In the genomic region with DNA sequence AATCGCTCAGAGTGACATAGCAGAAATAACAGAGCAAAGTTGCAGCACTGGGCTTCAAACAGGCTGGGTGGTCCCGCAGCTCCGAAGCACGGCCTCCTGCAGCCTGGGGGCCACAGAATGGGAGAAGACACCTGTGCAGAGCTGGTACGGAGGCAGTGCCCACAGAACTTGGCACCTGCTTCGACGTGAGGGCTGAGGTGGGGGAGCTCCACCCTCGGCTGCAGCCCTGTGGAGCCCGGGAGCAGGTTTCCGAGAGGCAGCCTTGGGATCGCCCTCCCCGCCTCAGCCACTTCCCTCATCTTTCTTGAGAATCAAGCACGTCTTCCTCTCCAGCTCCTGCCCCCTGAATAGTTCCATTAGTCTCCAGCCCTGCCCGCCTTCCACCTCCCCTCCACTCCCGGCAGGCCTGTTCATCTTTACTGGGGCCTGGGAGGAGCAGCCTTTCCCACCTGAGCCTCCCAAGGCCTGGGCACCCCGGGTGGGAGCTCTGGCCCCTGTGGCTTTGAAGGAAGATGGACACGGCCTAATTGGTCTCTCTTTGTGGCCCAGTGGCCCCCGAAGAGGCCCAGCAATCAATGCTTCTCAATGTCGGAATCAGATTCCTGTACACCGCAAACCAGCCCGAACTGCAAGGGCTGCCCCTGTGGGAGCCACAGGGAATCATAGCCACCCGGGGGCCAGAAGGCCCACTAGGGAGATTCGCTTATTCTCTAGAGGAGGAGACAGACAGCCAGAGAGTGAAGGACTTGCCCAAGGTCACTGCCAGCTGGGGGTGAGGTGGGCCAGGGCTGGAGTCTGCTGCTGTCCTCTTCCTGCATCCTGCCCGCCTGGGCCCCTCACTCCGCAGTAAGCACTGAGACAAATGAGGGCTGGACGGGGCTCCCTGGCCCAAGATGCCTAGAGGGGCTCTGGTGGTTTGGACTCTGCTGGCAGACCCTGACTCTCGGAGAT, we compare ENCODE assay signal across 19 cellular contexts. TPM values are rescaled to one million over a fixed set of nuclear protein-coding genes. Genes with fewer than 3 reads are reported as not detected.
DNase-seq lines count a peak whose midpoint lies in the region; ATAC-seq, FAIRE-seq and TF ChIP-seq lines count a peak whose summit lies in the region.
"Had no signal": no experiment of that assay in that cellular context is flagged by ENCODE, and none has a peak within 500 bp of the region (broad histone marks: within the 10 kb centered on the region; RNA-seq: fewer than 3 reads in every experiment).

No MANE protein-coding gene starts in this region.

- H3K27me3 ChIP-seq in heart right ventricle (peaks cover 0 to 5% (median 0%) of the 10 kb centered on the region in 7 donors), H1 (replicated peaks in 1 of 4; ENCODE audit: control insufficient read depth in 3 of 4, extremely low read depth in 1 of 4, insufficient read depth in 3 of 4, low read length in 3 of 4) (no peaks in the 10 kb centered on the region), neuronal stem cell (ENCODE audit: control insufficient read depth in 3 of 3, insufficient read depth in 3 of 3, low read depth in 1 of 3, low read length in 3 of 3) (peaks cover 0 to 44% (median 0%) of the 10 kb centered on the region in 3 experiments), tibial nerve (no peaks in the 10 kb centered on the region)

- TF ChIP-seq CTCF in heart right ventricle (IDR thresholded peaks at IDR 0.05), result no peak
- no peak for TF ChIP-seq CTCF in H1 (IDR thresholded peaks at IDR 0.05; ENCODE audit: control extremely low read depth in 1 of 3, insufficient read depth in 1 of 3, low read depth in 1 of 3, low read length in 3 of 3)
- no peak for TF ChIP-seq CTCF in tibial nerve (IDR thresholded peaks at IDR 0.05)

- H3K56ac ChIP-seq in H1 (replicated peaks; ENCODE audit: insufficient read length, low read depth, low read length), result no peak overlapping the region

- no peak for TF ChIP-seq POLR2A in H1 (IDR thresholded peaks at IDR 0.05; ENCODE audit: control extremely low read depth in 1 of 2, low read depth in 2 of 2, low read length in 2 of 2)
- TF ChIP-seq POLR2A in tibial nerve (IDR thresholded peaks at IDR 0.05), result no peak

- TF ChIP-seq EP300 in H1 (IDR thresholded peaks at IDR 0.05; ENCODE audit: borderline replicate concordance in 1 of 2, low read depth in 2 of 2, low read length in 2 of 2), result no peak
- no peak for TF ChIP-seq EP300 in tibial nerve (IDR thresholded peaks at IDR 0.05)

- H4K8ac ChIP-seq in H1 (ENCODE audit: extremely low read depth, insufficient read depth, low read length) (no peak overlapping the region), neuronal stem cell (ENCODE audit: low read depth, low read length) (no peak overlapping the region)

- H3K4me3 ChIP-seq in heart right ventricle (no peak overlapping the region), H1 (ENCODE audit: extremely low read depth in 1 of 4, insufficient read depth in 2 of 4, low read depth in 3 of 4, low read length in 4 of 4) (no peak overlapping the region), neuronal stem cell (ENCODE audit: low read length in 2 of 2) (no peak overlapping the region), tibial nerve (no peak overlapping the region)

- DNase-seq in cardiac septum (ENCODE audit: low spot score) (peak; percentile 73), heart right ventricle (no peak), H1 (ENCODE audit: low read depth in 1 of 2, low spot score in 2 of 2) (no peak), neuronal stem cell (ENCODE audit: low spot score) (no peak), tibial nerve (ENCODE audit: low spot score in 2 of 2) (no peak), NOMO-1 treated with DMSO at 0.1 percent for 48 hours (lab: John Stamatoyannopoulos, UW; ENCODE audit: unreplicated experiment) (no peak), nucleus accumbens (lab: John Stamatoyannopoulos, UW) (no peak)
- DNase-seq: AML-193; CD4-positive, alpha-beta memory T cell; DMS79 treated with DMSO at 0.1 percent for 48 hours; KG1; NCI-H1048; NCI-H226; NCI-H526; OCI-M1 had no signal

- H3K79me2 ChIP-seq in H1 (ENCODE audit: control insufficient read depth in 1 of 2, insufficient read depth in 2 of 2, low read length in 2 of 2), result no peaks in the 10 kb centered on the region

- H2BK20ac ChIP-seq in H1 (ENCODE audit: low read length), result no peak overlapping the region

- no peak overlapping the region for H3K23ac ChIP-seq in H1 (ENCODE audit: insufficient read length)
- H3K23ac ChIP-seq in neuronal stem cell (ENCODE audit: low read depth, low read length, poor library complexity), result no peak overlapping the region

- no peak for TF ChIP-seq RAD21 in H1 (IDR thresholded peaks at IDR 0.05 in 1 of 2, conservative IDR thresholded peaks at IDR 0.05 in 1 of 2; ENCODE audit: low read depth in 2 of 2, low read length in 2 of 2)

- no peak for ATAC-seq in heart right ventricle
- ATAC-seq: HCT116 had no signal

- 86% methylated on average over 27 of the region's 27 CpGs for WGBS in heart right ventricle, 2 donors
- WGBS in H1 (ENCODE audit: extremely low coverage in 1 of 2, insufficient coverage in 1 of 2, insufficient read length in 1 of 2, insufficient replicate concordance in 2 of 2, low coverage in 1 of 2, low lambda C conversion rate in 2 of 2, missing lambda C conversion rate in 1 of 2), 2 experiments, result 84% methylated on average over 27 of the region's 27 CpGs; no CpG with 5 or more reads in 1 of the 2 experiments
- no CpG with 5 or more reads among the region's 27 CpGs for WGBS in neuronal stem cell (ENCODE audit: extremely low coverage in 2 of 2, insufficient read length in 2 of 2, insufficient replicate concordance in 1 of 2), 2 donors
- 77 to 78% methylated on average over 22 to 24 of the region's 27 CpGs for WGBS in tibial nerve, 2 donors

- H3K4me1 ChIP-seq in heart right ventricle (peaks cover 0 to 24% (median 11%) of the 10 kb centered on the region in 9 donors), H1 (replicated peaks in 1 of 4; ENCODE audit: control insufficient read depth in 3 of 4, insufficient read depth in 4 of 4, low read length in 3 of 4) (no peaks in the 10 kb centered on the region; a peak in 1 of 7 replicates), neuronal stem cell (ENCODE audit: control insufficient read depth in 2 of 2, insufficient read depth in 1 of 2, low read depth in 1 of 2, low read length in 2 of 2) (peaks cover 0 to 4% of the 10 kb centered on the region in 2 donors), tibial nerve (peaks cover 0 to 5% (median 0%) of the 10 kb centered on the region in 4 donors)

- H2BK5ac ChIP-seq in H1 (ENCODE audit: low read depth, low read length) (no peak overlapping the region), neuronal stem cell (ENCODE audit: low read length) (no peak overlapping the region)

- CTCF ChIA-PET in H1 (lab: Charles Lee; ENCODE audit: partially characterized antibody), result interaction anchor here (0.6 to 13.3 kb wide), 11 partner anchors 12 to 380 kb away, joined by 3 to 237 read pairs (median 17); no protein-coding TSS in a partner anchor

- H3K27ac ChIP-seq in heart right ventricle, result no peak overlapping the region
- no peak overlapping the region for H3K27ac ChIP-seq in H1 (ENCODE audit: low read depth, low read length)
- H3K27ac ChIP-seq in neuronal stem cell (replicated peaks; ENCODE audit: low read length), result no peak overlapping the region
- H3K27ac ChIP-seq in tibial nerve, result no peak overlapping the region

- POLR2A ChIA-PET in H1 (lab: Charles Lee; ENCODE audit: partially characterized antibody), result interaction anchor here (0.9 kb wide), 1 partner anchor 159 kb away, joined by 3 read pairs; no protein-coding TSS in a partner anchor

- no peaks in the 10 kb centered on the region for H3K9me3 ChIP-seq in heart right ventricle
- no peaks in the 10 kb centered on the region for H3K9me3 ChIP-seq in H1 (ENCODE audit: insufficient read depth in 2 of 2, low read depth in 1 of 2, low read length in 1 of 2)
- H3K9me3 ChIP-seq in neuronal stem cell (replicated peaks in 1 of 2; ENCODE audit: control insufficient read depth in 2 of 2, insufficient read depth in 1 of 2, low read depth in 1 of 2, low read length in 2 of 2), result no peaks in the 10 kb centered on the region
- H3K9me3 ChIP-seq in tibial nerve, result no peaks in the 10 kb centered on the region

- H4K91ac ChIP-seq in H1 (replicated peaks; ENCODE audit: insufficient read length, low read length) (no peak overlapping the region), neuronal stem cell (ENCODE audit: low read depth, low read length, poor library complexity) (no peak overlapping the region)

- H2AK5ac ChIP-seq in H1 (ENCODE audit: low read depth, low read length) (no peak overlapping the region), neuronal stem cell (ENCODE audit: low read depth, low read length) (no peak overlapping the region)

- H3K4ac ChIP-seq in H1 (replicated peaks; ENCODE audit: insufficient read length, low read depth, low read length), result no peak overlapping the region
- H3K4ac ChIP-seq in neuronal stem cell (ENCODE audit: low read length), result no peak overlapping the region

- H3K79me1 ChIP-seq in H1 (ENCODE audit: low read depth, low read length) (no peaks in the 10 kb centered on the region), neuronal stem cell (ENCODE audit: low read depth, low read length) (no peaks in the 10 kb centered on the region)

- H2AFZ ChIP-seq in H1 (ENCODE audit: low read length) (no peak overlapping the region), neuronal stem cell (ENCODE audit: low read length) (no peak overlapping the region)

- H3K18ac ChIP-seq in H1 (ENCODE audit: extremely low read depth, low read length) (no peak overlapping the region), neuronal stem cell (ENCODE audit: low read length) (peak overlapping the region; percentile 11)

- H4K20me1 ChIP-seq in H1 (replicated peaks in 1 of 2; ENCODE audit: control insufficient read depth in 1 of 2, insufficient read depth in 2 of 2, low read length in 2 of 2), result no peaks in the 10 kb centered on the region

- H2BK120ac ChIP-seq in H1 (replicated peaks; ENCODE audit: low read depth, low read length), result no peak overlapping the region
- no peak overlapping the region for H2BK120ac ChIP-seq in neuronal stem cell (ENCODE audit: low read depth, low read length)

- peak overlapping the region; percentile 50; the same call in 1 of the 2 replicates for H2BK12ac ChIP-seq in H1 (ENCODE audit: low read depth, low read length)
- no peak overlapping the region for H2BK12ac ChIP-seq in neuronal stem cell (ENCODE audit: low read length)

- no peak overlapping the region for H3K4me2 ChIP-seq in H1 (ENCODE audit: insufficient read depth in 1 of 2, low read depth in 2 of 2, low read length in 2 of 2)
- H3K4me2 ChIP-seq in neuronal stem cell (ENCODE audit: insufficient read depth, low read length, poor library complexity, severe bottlenecking), result no peak overlapping the region

- intact Hi-C loops in cardiac septum (cut with DNase I), result loop anchor here (2.0 kb wide), 1 partner anchor 379 kb away; no protein-coding TSS in a partner anchor
- intact Hi-C loops in heart right ventricle (cut with DNase I), result loop anchor here in 4 of 10 donors (5.0 kb wide), 3 partner anchors 302 to 382 kb away; no protein-coding TSS in a partner anchor

- peaks cover 5% of the 10 kb centered on the region; the same call in 1 of the 2 replicates for H3K23me2 ChIP-seq in H1 (ENCODE audit: low read depth, low read length)

- no peak overlapping the region for H3K9ac ChIP-seq in H1 (replicated peaks in 1 of 4; ENCODE audit: extremely low read depth in 1 of 4, low read depth in 3 of 4, low read length in 3 of 4)
- H3K9ac ChIP-seq in neuronal stem cell (ENCODE audit: low read depth, low read length, poor library complexity), result no peak overlapping the region

- no peak overlapping the region for H4K5ac ChIP-seq in H1 (ENCODE audit: insufficient read length, low read depth, low read length)

- H2BK15ac ChIP-seq in H1 (ENCODE audit: low read length), result no peak overlapping the region
- no peak overlapping the region for H2BK15ac ChIP-seq in neuronal stem cell (ENCODE audit: low read length)

- no peak for FAIRE-seq in H1 (lab: Jason Lieb, UNC)
- FAIRE-seq: D721Med, G401.6, GM12891 had no signal

- no peak overlapping the region for H3K14ac ChIP-seq in H1 (ENCODE audit: insufficient read length)
- H3K14ac ChIP-seq in neuronal stem cell (ENCODE audit: low read length), result no peak overlapping the region

- H3K36me3 ChIP-seq in heart right ventricle, result no peaks in the 10 kb centered on the region
- no peaks in the 10 kb centered on the region for H3K36me3 ChIP-seq in H1 (ENCODE audit: control insufficient read depth in 2 of 4, insufficient read depth in 4 of 4, low read length in 3 of 4)
- no peaks in the 10 kb centered on the region for H3K36me3 ChIP-seq in neuronal stem cell (replicated peaks in 1 of 2; ENCODE audit: control insufficient read depth in 2 of 2, insufficient read depth in 2 of 2, low read length in 2 of 2)
- no peaks in the 10 kb centered on the region for H3K36me3 ChIP-seq in tibial nerve

RNA-seq across cellular contexts. Expression of gene PCBD1, which starts 17.0 kb away (rescaled TPM):
- total RNA-seq in cardiac septum (121 TPM), heart right ventricle (100 to 1,000 TPM; 122 to 179 (median 144) TPM), tibial nerve (10 to 100 TPM; 32.2 to 57.7 (median 39.1) TPM)
- polyA plus RNA-seq in heart right ventricle (100 to 1,000 TPM; 116 to 118 TPM), H1 (2011; rRNA removed) (55.0 and 72.4 TPM in 2 replicates)
- total RNA-seq in H1 (2021; fragmentation: NEBNext Ultra II Directional; extraction: Animal tissue kit (Norgen Biotek cat#: 25700)), result 46.5 and 46.9 TPM in 2 replicates
- 52.7 TPM for polyA plus RNA-seq in H1 (2011; cell fraction: cytosol; rRNA removed)
- 43.9 TPM for polyA plus RNA-seq in H1 (2011; cell fraction: nucleus; rRNA removed)
- polyA plus RNA-seq in H1 (2012, experiment 1 of 2), result 44.8 to 52.0 TPM (median 46.3 TPM) in 4 replicates
- polyA plus RNA-seq in H1 (2012, experiment 2 of 2), result 70.6 TPM
- polyA plus RNA-seq in H1 (2013, experiment 1 of 2), result 64.5 TPM
- 62.2 TPM for polyA plus RNA-seq in H1 (2013, experiment 2 of 2)
- 17.5 and 18.1 TPM in 2 replicates for polyA minus RNA-seq in H1 (2011; rRNA and poly(A)+ RNA removed)
- polyA minus RNA-seq in H1 (2011; cell fraction: cytosol; rRNA and poly(A)+ RNA removed), result 10.9 TPM
- 14.1 TPM for polyA minus RNA-seq in H1 (2011; cell fraction: nucleus; rRNA and poly(A)+ RNA removed)
- polyA plus RNA-seq in neuronal stem cell (2013, experiment 1 of 2), result 71.7 TPM
- polyA plus RNA-seq in neuronal stem cell (2013, experiment 2 of 2), result 72.0 TPM
